10 cellular contexts compared by ENCODE assay signal in genomic region chr2:112276954-112277353, GRCh38. TPM values are rescaled to one million over a fixed set of nuclear protein-coding genes. Genes with fewer than 3 reads are reported as not detected.
DNase-seq lines count a peak whose midpoint lies in the region; TF ChIP-seq lines count a peak whose summit lies in the region.
"Had no signal": no experiment of that assay in that cellular context is flagged by ENCODE, and none has a peak within 500 bp of the region (broad histone marks: within the 10 kb centered on the region; RNA-seq: fewer than 3 reads in every experiment).

No MANE protein-coding gene starts in this region.

- peak overlapping the region in 6 of 7 donors; percentile 89 to 100 (median 94) for H3K27ac Mint-ChIP-seq in CD4-positive, alpha-beta memory T cell
- peak overlapping the region; percentile 99 to 100 (median 100) for H3K27ac Mint-ChIP-seq in nephron

- peaks cover 0 to 10% of the 10 kb centered on the region in 2 donors for H3K36me3 Mint-ChIP-seq in CD4-positive, alpha-beta memory T cell
- H3K36me3 Mint-ChIP-seq in nephron (ENCODE audit: low read depth) = no peaks in the 10 kb centered on the region

- intact Hi-C loops in CD4-positive, alpha-beta memory T cell (cut with micrococcal nuclease) = loop anchor here (1.0 to 5.0 kb wide), 3 partner anchors 23 to 395 kb away; partner anchors contain the start of genes ANAPC1 and TMEM87B

- no peaks in the 10 kb centered on the region for H3K9me3 Mint-ChIP-seq in CD4-positive, alpha-beta memory T cell
- no peaks in the 10 kb centered on the region for H3K9me3 Mint-ChIP-seq in nephron

- no peaks in the 10 kb centered on the region for H3K36me3 ChIP-seq in CD4-positive, alpha-beta memory T cell (ENCODE audit: insufficient read depth, low read length)
- H3K36me3 ChIP-seq in KOPT-K1 (ENCODE audit: insufficient read depth, low read length) = no peaks in the 10 kb centered on the region
- H3K36me3 ChIP-seq in duodenal mucosa (ENCODE audit: control insufficient read depth in 1 of 2, insufficient read depth in 2 of 2, low read length in 2 of 2) = no peaks in the 10 kb centered on the region

- H3K27me3 Mint-ChIP-seq in CD4-positive, alpha-beta memory T cell = no peaks in the 10 kb centered on the region
- H3K27me3 Mint-ChIP-seq in nephron (ENCODE audit: low read depth) = no peaks in the 10 kb centered on the region

- no peaks in the 10 kb centered on the region for H3K9me3 ChIP-seq in CD4-positive, alpha-beta memory T cell (ENCODE audit: control insufficient read depth in 1 of 2, low read length in 2 of 2)
- no peaks in the 10 kb centered on the region for H3K9me3 ChIP-seq in KOPT-K1 (ENCODE audit: insufficient read depth, low read length, poor library complexity, severe bottlenecking)
- H3K9me3 ChIP-seq in duodenal mucosa (ENCODE audit: control insufficient read depth in 1 of 2, low read length in 2 of 2) = no peaks in the 10 kb centered on the region

- DNase-seq in CD4-positive, alpha-beta memory T cell = no peak
- DNase-seq in NCI-H2227 treated with DMSO at 0.1 percent for 48 hours (lab: John Stamatoyannopoulos, UW) (no peak), NCI-H69 (lab: John Stamatoyannopoulos, UW) (no peak), SKM-1 treated with dmso at 0.1 percent for 144 hours (lab: John Stamatoyannopoulos, UW; ENCODE audit: unreplicated experiment) (no peak), NCI-H1417 (lab: John Stamatoyannopoulos, UW) (no peak)
- DNase-seq: NCI-H1105, SIG-M5 had no signal

- no peak overlapping the region for H3K27ac ChIP-seq in CD4-positive, alpha-beta memory T cell (ENCODE audit: low read depth, low read length)
- H3K27ac ChIP-seq in KOPT-K1 (ENCODE audit: low read depth, low read length, poor library complexity, severe bottlenecking) (peak overlapping the region; percentile 100), duodenal mucosa (ENCODE audit: low read depth, low read length) (no peak overlapping the region)

- no peaks in the 10 kb centered on the region for H3K27me3 ChIP-seq in CD4-positive, alpha-beta memory T cell (ENCODE audit: insufficient read depth, low read length)
- H3K27me3 ChIP-seq in duodenal mucosa (ENCODE audit: control insufficient read depth in 1 of 2, insufficient read depth in 2 of 2, low read length in 2 of 2) = no peaks in the 10 kb centered on the region

- CTCF ChIA-PET in CD4-positive, alpha-beta memory T cell (lab: Charles Lee; ENCODE audit: partially characterized antibody) = interaction anchor here (0.7 to 1.8 kb wide), 4 partner anchors 17 to 155 kb away, joined by 3 to 11 read pairs (median 4); no protein-coding TSS in a partner anchor

- TF ChIP-seq CTCF in nephron (IDR thresholded peaks at IDR 0.05; ENCODE audit: unreplicated experiment in 3 of 3) = no peak

- H3K4me3 ChIP-seq in CD4-positive, alpha-beta memory T cell (ENCODE audit: low read length in 2 of 2) = no peak overlapping the region
- peak overlapping the region; percentile 7 to 95 for H3K4me3 ChIP-seq in duodenal mucosa (ENCODE audit: low read depth in 1 of 2, low read length in 2 of 2)

- POLR2A ChIA-PET in CD4-positive, alpha-beta memory T cell (lab: Charles Lee; ENCODE audit: partially characterized antibody) = interaction anchor here (0.6 to 2.0 kb wide), 5 partner anchors 23 to 1308 kb away, joined by 3 to 9 read pairs (median 4); partner anchors contain the start of gene ZC3H8

- peak overlapping the region; percentile 59 to 95 (median 86) for H3K4me3 Mint-ChIP-seq in CD4-positive, alpha-beta memory T cell
- H3K4me3 Mint-ChIP-seq in nephron = peak overlapping the region; percentile 93 to 95 (median 94)

- H3K9ac ChIP-seq in duodenal mucosa (ENCODE audit: low read depth in 1 of 2, low read length in 2 of 2) = peak overlapping the region in 1 of 2 donors; percentile 100

- peaks cover 22 to 58% (median 31%) of the 10 kb centered on the region in 4 donors for H3K4me1 Mint-ChIP-seq in CD4-positive, alpha-beta memory T cell
- peaks cover 13% of the 10 kb centered on the region for H3K4me1 Mint-ChIP-seq in nephron

- peaks cover 28% of the 10 kb centered on the region for H3K4me1 ChIP-seq in CD4-positive, alpha-beta memory T cell (ENCODE audit: insufficient read depth, low read length)
- peaks cover 7 to 8% of the 10 kb centered on the region in 2 donors for H3K4me1 ChIP-seq in duodenal mucosa (ENCODE audit: control insufficient read depth in 1 of 2, insufficient read depth in 2 of 2, low read length in 2 of 2)

RNA-seq across cellular contexts. Expression of gene ZC3H6, which starts 1.6 kb away (rescaled TPM):
- 10 to 100 TPM; 36.8 to 43.2 TPM for total RNA-seq in CD4-positive, alpha-beta memory T cell
- 1 to 10 TPM; 4.6 to 7.7 TPM for polyA plus RNA-seq in CD4-positive, alpha-beta memory T cell

RNA-seq across cellular contexts. Expression of gene ZC3H8, which starts 22.1 kb away (rescaled TPM):
- 10 to 100 TPM; 17.9 to 18.9 TPM for total RNA-seq in CD4-positive, alpha-beta memory T cell
- polyA plus RNA-seq in CD4-positive, alpha-beta memory T cell = 10 to 100 TPM in 1 of 2 donors, 1 to 10 TPM in 1; 8.4 to 17.3 TPM

Comparison
In these comparisons a context has a peak if more than half of its experiments do, and no peak if none do; other contexts are left out.
1. H3K4me3 ChIP-seq: peak in duodenal mucosa (2 of 2); none in CD4-positive, alpha-beta memory T cell (0 of 2).